20 cellular contexts compared by ENCODE assay signal in the genomic region with DNA sequence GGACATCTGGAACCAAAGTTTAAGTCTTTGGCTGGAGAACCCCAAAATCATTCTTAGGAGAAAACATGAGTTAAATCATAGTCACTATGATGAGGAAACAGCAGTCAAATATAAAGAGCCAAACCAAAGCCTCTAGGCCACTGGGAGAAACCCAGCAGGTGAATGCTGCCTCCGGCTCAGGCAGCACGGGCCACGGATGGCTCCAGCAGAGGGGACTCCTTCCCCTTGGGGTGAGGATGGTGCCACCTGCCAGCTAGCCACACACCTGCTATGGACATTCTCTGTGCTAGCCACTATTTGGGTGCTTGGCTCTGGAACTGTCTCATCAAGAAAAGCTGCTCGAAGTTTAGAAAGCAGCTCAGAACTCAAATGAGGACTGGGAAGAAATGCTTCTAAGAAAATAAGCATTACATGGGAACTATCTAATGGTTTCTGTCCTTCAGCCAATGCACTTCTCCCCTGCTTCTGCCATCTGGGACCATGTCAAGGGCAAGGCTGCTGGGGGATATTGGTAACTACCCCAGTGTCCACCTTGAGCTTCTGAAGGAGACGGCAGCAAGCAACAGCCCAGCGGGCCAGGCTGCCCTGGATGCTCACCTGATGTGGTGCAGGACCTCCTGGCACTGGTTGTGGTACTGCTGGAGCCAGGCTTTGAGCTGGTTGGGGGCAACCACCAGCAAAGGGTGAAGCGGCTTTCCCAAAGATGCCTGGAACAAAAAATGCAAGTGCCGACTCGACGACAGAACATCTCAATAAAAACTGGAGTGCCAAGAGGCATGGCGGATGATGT.
"Had no signal": no experiment of that assay in that cellular context is flagged by ENCODE, and none has a peak within 500 bp of the region (broad histone marks: within the 10 kb centered on the region; RNA-seq: fewer than 3 reads in every experiment).

No MANE protein-coding gene starts in this region.

- H3K27me3 Mint-ChIP-seq: naive thymus-derived CD4-positive, alpha-beta T cell; type B pancreatic cell had no signal

- H3K9me3 ChIP-seq: esophagus muscularis mucosa, gastroesophageal sphincter, thyroid gland had no signal

- H3K4me3 ChIP-seq: esophagus muscularis mucosa, gastroesophageal sphincter, skin epidermis, thyroid gland had no signal

- H3K27me3 ChIP-seq: esophagus muscularis mucosa, gastroesophageal sphincter, thyroid gland had no signal

- DNase-seq: effector memory CD4-positive, alpha-beta T cell; glutamatergic neuron; left cardiac atrium; left ventricle myocardium superior; mesendoderm; naive thymus-derived CD4-positive, alpha-beta T cell; nephron progenitor cell; stimulated activated CD4-positive, alpha-beta T cell treated with anti-CD3 and anti-CD28 coated beads, Interleukin-2, amount 100 ng/mL, for 24 hours; stimulated activated CD4-positive, alpha-beta T cell treated with anti-CD3 and anti-CD28 coated beads, Interleukin-4, amount 100 ng/mL, for 4 hours; stimulated activated naive CD4-positive, alpha-beta T cell treated with Interleukin-2 at 50 U/mL for 16 hours; thyroid gland had no signal

- H3K4me1 ChIP-seq: gastroesophageal sphincter, thyroid gland had no signal

- H3K27ac Mint-ChIP-seq: nephron progenitor cell, type B pancreatic cell had no signal

- H3K27ac ChIP-seq: epithelial cell of prostate, esophagus muscularis mucosa, gastroesophageal sphincter, skin epidermis, thyroid gland had no signal

- H3K4me1 Mint-ChIP-seq: nephron progenitor cell had no signal

- FAIRE-seq: endometrium, keratinocyte, urothelium cell line had no signal

- ATAC-seq: gastroesophageal sphincter; left cardiac atrium; left ventricle myocardium superior; naive thymus-derived CD4-positive, alpha-beta T cell; sciatic nerve had no signal

- H3K9me3 Mint-ChIP-seq: nephron progenitor cell, type B pancreatic cell had no signal

- H3K4me3 Mint-ChIP-seq: naive thymus-derived CD4-positive, alpha-beta T cell; nephron progenitor cell; type B pancreatic cell had no signal
